1 cellular context compared by ENCODE assay signal in the genomic region with DNA sequence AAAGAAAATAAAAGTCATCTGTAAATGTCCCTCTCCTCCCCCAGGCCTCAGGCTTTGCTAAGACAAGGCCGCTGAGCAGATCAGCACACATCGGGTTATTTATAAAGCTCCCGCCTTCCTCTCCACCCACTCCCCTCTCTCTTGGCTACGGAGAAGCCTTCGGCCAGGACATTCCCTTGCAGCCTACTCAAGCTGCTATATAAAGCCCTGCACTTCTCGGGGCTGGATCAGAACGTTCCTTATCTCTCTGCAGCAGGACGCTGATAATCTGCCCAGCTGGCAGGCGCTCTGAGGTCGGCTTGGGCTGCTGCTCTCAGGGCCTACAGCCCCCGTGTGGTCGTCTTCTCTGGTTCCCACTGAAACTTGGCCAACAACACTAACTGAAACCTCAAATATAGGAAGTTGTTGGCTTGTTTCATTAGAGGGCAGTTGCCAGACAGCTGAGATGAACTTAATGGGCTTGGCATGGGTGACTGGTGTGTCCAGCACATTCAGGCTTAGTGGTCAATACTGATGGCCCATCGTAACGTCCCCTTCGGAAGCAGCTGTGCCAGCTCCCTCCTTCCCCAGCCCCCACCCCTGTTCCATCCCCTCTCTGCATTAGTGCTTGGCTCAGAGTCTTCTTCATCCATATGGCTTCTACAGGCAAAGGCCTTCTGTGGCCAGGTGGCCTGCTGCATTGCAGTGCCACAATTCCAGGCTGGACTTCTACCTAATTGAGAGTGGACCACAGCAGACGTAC.
TF ChIP-seq lines count a peak whose summit lies in the region.

No MANE protein-coding gene starts in this region.

TF ChIP-seq in GM12878, 131 proteins besides CTCF, POLR2A, EP300 and RAD21 (continued from another document and continues in another):
- TF ChIP-seq, protein P1, sequence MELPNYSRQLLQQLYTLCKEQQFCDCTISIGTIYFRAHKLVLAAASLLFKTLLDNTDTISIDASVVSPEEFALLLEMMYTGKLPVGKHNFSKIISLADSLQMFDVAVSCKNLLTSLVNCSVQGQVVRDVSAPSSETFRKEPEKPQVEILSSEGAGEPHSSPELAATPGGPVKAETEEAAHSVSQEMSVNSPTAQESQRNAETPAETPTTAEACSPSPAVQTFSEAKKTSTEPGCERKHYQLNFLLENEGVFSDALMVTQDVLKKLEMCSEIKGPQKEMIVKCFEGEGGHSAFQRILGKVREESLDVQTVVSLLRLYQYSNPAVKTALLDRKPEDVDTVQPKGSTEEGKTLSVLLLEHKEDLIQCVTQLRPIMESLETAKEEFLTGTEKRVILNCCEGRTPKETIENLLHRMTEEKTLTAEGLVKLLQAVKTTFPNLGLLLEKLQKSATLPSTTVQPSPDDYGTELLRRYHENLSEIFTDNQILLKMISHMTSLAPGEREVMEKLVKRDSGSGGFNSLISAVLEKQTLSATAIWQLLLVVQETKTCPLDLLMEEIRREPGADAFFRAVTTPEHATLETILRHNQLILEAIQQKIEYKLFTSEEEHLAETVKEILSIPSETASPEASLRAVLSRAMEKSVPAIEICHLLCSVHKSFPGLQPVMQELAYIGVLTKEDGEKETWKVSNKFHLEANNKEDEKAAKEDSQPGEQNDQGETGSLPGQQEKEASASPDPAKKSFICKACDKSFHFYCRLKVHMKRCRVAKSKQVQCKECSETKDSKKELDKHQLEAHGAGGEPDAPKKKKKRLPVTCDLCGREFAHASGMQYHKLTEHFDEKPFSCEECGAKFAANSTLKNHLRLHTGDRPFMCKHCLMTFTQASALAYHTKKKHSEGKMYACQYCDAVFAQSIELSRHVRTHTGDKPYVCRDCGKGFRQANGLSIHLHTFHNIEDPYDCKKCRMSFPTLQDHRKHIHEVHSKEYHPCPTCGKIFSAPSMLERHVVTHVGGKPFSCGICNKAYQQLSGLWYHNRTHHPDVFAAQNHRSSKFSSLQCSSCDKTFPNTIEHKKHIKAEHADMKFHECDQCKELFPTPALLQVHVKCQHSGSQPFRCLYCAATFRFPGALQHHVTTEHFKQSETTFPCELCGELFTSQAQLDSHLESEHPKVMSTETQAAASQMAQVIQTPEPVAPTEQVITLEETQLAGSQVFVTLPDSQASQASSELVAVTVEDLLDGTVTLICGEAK (IDR thresholded peaks at IDR 0.05; ENCODE audit: borderline replicate concordance): no peak
- TF ChIP-seq CEBPB (IDR thresholded peaks at IDR 0.05; ENCODE audit: borderline replicate concordance in 1 of 2, low read depth in 2 of 2, low read length in 2 of 2) (no peak), WRNIP1 (IDR thresholded peaks at IDR 0.05; ENCODE audit: borderline replicate concordance, low read depth, low read length) (no peak), ZBED1 (IDR thresholded peaks at IDR 0.05; ENCODE audit: borderline replicate concordance) (peak; percentile 58; the same call in 1 of the 2 replicates), BCL11A (IDR thresholded peaks at IDR 0.05; ENCODE audit: low read depth, low read length) (peak; percentile 76), TAF1 (IDR thresholded peaks at IDR 0.05; ENCODE audit: borderline replicate concordance, low read depth, low read length) (0 out of 2 replicates have a peak, but pooled peaks have one; percentile 62), SREBF1 (IDR thresholded peaks at IDR 0.05; ENCODE audit: low read length) (no peak), MEF2A (IDR thresholded peaks at IDR 0.05; ENCODE audit: insufficient read depth, low read depth, low read length) (peak; percentile 65; the same call in 1 of the 2 replicates), LARP7 (IDR thresholded peaks at IDR 0.05) (no peak), POU2F2 (IDR thresholded peaks at IDR 0.05; ENCODE audit: borderline replicate concordance, low read depth, low read length) (peak; percentile 52; the same call in 1 of the 3 replicates), NFIC (IDR thresholded peaks at IDR 0.05; ENCODE audit: low read depth, low read length) (peak; percentile 72; the same call in 1 of the 2 replicates), PML (IDR thresholded peaks at IDR 0.05; ENCODE audit: low read length) (no peak), STAT1 (conservative IDR thresholded peaks at IDR 0.05) (no peak), BHLHE40 (IDR thresholded peaks at IDR 0.05; ENCODE audit: borderline replicate concordance in 1 of 2, low read depth in 2 of 2, low read length in 1 of 2) (peak; percentile 50 to 74; a peak in 3 of 4 replicates), FOXM1 (IDR thresholded peaks at IDR 0.05; ENCODE audit: low read depth, low read length) (peak; percentile 64), BMI1 (IDR thresholded peaks at IDR 0.05; ENCODE audit: borderline replicate concordance) (no peak), HDAC2 (IDR thresholded peaks at IDR 0.05) (no peak), YBX1 (IDR thresholded peaks at IDR 0.05) (no peak), JUND (IDR thresholded peaks at IDR 0.05; ENCODE audit: low read depth, low read length) (no peak), RCOR1 (conservative IDR thresholded peaks at IDR 0.05; ENCODE audit: low read depth, low read length) (no peak), CHD1 (IDR thresholded peaks at IDR 0.05; ENCODE audit: low read depth, low read length) (no peak), MEF2B (IDR thresholded peaks at IDR 0.05; ENCODE audit: partially characterized antibody, poor library complexity, severe bottlenecking) (peak; percentile 73), ASH2L (IDR thresholded peaks at IDR 0.05; ENCODE audit: borderline replicate concordance, low read depth) (no peak), RFX5 (IDR thresholded peaks at IDR 0.05; ENCODE audit: low read depth, low read length) (no peak), TCF3 (IDR thresholded peaks at IDR 0.05; ENCODE audit: borderline replicate concordance, insufficient read depth, low read depth, low read length) (peak; percentile 75; the same call in 1 of the 2 replicates), MTA3 (IDR thresholded peaks at IDR 0.05; ENCODE audit: borderline replicate concordance, low read length) (peak; percentile 66; the same call in 1 of the 2 replicates), SRF (IDR thresholded peaks at IDR 0.05; ENCODE audit: low read depth in 2 of 2, low read length in 2 of 2) (no peak)
- TF ChIP-seq, protein P2, sequence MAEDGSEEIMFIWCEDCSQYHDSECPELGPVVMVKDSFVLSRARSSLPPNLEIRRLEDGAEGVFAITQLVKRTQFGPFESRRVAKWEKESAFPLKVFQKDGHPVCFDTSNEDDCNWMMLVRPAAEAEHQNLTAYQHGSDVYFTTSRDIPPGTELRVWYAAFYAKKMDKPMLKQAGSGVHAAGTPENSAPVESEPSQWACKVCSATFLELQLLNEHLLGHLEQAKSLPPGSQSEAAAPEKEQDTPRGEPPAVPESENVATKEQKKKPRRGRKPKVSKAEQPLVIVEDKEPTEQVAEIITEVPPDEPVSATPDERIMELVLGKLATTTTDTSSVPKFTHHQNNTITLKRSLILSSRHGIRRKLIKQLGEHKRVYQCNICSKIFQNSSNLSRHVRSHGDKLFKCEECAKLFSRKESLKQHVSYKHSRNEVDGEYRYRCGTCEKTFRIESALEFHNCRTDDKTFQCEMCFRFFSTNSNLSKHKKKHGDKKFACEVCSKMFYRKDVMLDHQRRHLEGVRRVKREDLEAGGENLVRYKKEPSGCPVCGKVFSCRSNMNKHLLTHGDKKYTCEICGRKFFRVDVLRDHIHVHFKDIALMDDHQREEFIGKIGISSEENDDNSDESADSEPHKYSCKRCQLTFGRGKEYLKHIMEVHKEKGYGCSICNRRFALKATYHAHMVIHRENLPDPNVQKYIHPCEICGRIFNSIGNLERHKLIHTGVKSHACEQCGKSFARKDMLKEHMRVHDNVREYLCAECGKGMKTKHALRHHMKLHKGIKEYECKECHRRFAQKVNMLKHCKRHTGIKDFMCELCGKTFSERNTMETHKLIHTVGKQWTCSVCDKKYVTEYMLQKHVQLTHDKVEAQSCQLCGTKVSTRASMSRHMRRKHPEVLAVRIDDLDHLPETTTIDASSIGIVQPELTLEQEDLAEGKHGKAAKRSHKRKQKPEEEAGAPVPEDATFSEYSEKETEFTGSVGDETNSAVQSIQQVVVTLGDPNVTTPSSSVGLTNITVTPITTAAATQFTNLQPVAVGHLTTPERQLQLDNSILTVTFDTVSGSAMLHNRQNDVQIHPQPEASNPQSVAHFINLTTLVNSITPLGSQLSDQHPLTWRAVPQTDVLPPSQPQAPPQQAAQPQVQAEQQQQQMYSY (CRISPR knock-in tag; IDR thresholded peaks at IDR 0.05): no peak
- TF ChIP-seq, protein P3, sequence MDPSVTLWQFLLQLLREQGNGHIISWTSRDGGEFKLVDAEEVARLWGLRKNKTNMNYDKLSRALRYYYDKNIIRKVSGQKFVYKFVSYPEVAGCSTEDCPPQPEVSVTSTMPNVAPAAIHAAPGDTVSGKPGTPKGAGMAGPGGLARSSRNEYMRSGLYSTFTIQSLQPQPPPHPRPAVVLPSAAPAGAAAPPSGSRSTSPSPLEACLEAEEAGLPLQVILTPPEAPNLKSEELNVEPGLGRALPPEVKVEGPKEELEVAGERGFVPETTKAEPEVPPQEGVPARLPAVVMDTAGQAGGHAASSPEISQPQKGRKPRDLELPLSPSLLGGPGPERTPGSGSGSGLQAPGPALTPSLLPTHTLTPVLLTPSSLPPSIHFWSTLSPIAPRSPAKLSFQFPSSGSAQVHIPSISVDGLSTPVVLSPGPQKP (IDR thresholded peaks at IDR 0.05; ENCODE audit: low read depth, low read length): no peak
- TF ChIP-seq, protein P4, sequence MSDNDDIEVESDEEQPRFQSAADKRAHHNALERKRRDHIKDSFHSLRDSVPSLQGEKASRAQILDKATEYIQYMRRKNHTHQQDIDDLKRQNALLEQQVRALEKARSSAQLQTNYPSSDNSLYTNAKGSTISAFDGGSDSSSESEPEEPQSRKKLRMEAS (IDR thresholded peaks at IDR 0.05; ENCODE audit: low read depth, low read length): no peak
- TF ChIP-seq, protein P5, sequence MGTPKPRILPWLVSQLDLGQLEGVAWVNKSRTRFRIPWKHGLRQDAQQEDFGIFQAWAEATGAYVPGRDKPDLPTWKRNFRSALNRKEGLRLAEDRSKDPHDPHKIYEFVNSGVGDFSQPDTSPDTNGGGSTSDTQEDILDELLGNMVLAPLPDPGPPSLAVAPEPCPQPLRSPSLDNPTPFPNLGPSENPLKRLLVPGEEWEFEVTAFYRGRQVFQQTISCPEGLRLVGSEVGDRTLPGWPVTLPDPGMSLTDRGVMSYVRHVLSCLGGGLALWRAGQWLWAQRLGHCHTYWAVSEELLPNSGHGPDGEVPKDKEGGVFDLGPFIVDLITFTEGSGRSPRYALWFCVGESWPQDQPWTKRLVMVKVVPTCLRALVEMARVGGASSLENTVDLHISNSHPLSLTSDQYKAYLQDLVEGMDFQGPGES (IDR thresholded peaks at IDR 0.05): no peak
- TF ChIP-seq, protein P6, sequence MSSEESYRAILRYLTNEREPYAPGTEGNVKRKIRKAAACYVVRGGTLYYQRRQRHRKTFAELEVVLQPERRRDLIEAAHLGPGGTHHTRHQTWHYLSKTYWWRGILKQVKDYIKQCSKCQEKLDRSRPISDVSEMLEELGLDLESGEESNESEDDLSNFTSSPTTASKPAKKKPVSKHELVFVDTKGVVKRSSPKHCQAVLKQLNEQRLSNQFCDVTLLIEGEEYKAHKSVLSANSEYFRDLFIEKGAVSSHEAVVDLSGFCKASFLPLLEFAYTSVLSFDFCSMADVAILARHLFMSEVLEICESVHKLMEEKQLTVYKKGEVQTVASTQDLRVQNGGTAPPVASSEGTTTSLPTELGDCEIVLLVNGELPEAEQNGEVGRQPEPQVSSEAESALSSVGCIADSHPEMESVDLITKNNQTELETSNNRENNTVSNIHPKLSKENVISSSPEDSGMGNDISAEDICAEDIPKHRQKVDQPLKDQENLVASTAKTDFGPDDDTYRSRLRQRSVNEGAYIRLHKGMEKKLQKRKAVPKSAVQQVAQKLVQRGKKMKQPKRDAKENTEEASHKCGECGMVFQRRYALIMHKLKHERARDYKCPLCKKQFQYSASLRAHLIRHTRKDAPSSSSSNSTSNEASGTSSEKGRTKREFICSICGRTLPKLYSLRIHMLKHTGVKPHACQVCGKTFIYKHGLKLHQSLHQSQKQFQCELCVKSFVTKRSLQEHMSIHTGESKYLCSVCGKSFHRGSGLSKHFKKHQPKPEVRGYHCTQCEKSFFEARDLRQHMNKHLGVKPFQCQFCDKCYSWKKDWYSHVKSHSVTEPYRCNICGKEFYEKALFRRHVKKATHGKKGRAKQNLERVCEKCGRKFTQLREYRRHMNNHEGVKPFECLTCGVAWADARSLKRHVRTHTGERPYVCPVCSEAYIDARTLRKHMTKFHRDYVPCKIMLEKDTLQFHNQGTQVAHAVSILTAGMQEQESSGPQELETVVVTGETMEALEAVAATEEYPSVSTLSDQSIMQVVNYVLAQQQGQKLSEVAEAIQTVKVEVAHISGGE (CRISPR knock-in tag; IDR thresholded peaks at IDR 0.05): no peak
- TF ChIP-seq, protein P7, sequence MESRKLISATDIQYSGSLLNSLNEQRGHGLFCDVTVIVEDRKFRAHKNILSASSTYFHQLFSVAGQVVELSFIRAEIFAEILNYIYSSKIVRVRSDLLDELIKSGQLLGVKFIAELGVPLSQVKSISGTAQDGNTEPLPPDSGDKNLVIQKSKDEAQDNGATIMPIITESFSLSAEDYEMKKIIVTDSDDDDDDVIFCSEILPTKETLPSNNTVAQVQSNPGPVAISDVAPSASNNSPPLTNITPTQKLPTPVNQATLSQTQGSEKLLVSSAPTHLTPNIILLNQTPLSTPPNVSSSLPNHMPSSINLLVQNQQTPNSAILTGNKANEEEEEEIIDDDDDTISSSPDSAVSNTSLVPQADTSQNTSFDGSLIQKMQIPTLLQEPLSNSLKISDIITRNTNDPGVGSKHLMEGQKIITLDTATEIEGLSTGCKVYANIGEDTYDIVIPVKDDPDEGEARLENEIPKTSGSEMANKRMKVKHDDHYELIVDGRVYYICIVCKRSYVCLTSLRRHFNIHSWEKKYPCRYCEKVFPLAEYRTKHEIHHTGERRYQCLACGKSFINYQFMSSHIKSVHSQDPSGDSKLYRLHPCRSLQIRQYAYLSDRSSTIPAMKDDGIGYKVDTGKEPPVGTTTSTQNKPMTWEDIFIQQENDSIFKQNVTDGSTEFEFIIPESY (IDR thresholded peaks at IDR 0.05): no peak
- TF ChIP-seq, protein P8, sequence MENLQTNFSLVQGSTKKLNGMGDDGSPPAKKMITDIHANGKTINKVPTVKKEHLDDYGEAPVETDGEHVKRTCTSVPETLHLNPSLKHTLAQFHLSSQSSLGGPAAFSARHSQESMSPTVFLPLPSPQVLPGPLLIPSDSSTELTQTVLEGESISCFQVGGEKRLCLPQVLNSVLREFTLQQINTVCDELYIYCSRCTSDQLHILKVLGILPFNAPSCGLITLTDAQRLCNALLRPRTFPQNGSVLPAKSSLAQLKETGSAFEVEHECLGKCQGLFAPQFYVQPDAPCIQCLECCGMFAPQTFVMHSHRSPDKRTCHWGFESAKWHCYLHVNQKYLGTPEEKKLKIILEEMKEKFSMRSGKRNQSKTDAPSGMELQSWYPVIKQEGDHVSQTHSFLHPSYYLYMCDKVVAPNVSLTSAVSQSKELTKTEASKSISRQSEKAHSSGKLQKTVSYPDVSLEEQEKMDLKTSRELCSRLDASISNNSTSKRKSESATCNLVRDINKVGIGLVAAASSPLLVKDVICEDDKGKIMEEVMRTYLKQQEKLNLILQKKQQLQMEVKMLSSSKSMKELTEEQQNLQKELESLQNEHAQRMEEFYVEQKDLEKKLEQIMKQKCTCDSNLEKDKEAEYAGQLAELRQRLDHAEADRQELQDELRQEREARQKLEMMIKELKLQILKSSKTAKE (IDR thresholded peaks at IDR 0.05; ENCODE audit: low read depth, poor library complexity, severe bottlenecking): peak; percentile 78
- TF ChIP-seq, protein P9, sequence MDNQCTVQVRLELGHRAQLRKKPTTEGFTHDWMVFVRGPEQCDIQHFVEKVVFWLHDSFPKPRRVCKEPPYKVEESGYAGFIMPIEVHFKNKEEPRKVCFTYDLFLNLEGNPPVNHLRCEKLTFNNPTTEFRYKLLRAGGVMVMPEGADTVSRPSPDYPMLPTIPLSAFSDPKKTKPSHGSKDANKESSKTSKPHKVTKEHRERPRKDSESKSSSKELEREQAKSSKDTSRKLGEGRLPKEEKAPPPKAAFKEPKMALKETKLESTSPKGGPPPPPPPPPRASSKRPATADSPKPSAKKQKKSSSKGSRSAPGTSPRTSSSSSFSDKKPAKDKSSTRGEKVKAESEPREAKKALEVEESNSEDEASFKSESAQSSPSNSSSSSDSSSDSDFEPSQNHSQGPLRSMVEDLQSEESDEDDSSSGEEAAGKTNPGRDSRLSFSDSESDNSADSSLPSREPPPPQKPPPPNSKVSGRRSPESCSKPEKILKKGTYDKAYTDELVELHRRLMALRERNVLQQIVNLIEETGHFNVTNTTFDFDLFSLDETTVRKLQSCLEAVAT (IDR thresholded peaks at IDR 0.05): peak; percentile 83
